ENCODE assay signal across 14 cellular contexts in the genomic region with DNA sequence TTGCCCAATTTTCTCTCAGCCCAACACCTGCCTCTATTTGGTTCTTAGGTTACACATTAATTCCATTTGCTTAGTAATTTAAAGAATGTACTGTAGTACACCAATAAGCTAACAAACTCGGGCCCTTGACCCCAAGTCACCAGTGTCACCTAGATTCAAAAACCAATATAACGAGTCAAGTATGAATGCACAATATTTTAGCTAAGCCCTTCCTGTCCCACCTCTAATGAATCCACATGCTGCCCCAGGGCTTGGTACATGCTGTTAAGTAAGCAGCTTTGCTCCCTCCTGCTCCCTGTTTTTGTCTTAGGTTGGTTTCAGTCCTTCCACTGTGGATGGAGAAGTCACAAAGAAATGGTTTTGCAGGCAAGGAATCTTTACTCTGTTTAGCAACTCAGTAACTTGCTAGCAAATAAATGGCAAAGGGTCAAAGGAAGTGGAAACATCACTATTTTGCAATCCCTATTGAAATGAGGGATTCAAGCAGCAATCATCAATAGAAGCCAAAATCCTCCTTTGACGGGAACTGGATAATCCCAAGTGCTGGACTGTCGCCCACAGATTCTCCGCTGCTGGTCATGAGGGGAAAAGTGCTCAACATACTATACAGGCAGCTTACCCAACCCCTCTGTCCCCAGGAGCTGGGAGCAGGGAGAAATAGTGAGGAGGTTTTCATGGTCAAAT.
"Had no signal": no experiment of that assay in that cellular context is flagged by ENCODE, and none has a peak within 500 bp of the region (broad histone marks: within the 10 kb centered on the region; RNA-seq: fewer than 3 reads in every experiment).

No MANE protein-coding gene starts in this region.

- H3K27me3 ChIP-seq: cardiac muscle cell, pancreas, thyroid gland, vagina had no signal

- H3K4me3 Mint-ChIP-seq: activated naive CD8-positive, alpha-beta T cell treated with anti-CD3 and anti-CD28 coated beads, Interleukin-2, amount 10 ng/mL, durations not matched to agents 7 days and 5 days; activated T-cell treated with anti-CD3 and anti-CD28 coated beads, Interleukin-2, amount 50 U/mL, for 72 hours; T-helper 17 cell had no signal

- H3K27ac Mint-ChIP-seq: activated naive CD8-positive, alpha-beta T cell treated with anti-CD3 and anti-CD28 coated beads, Interleukin-2, amount 10 ng/mL, durations not matched to agents 7 days and 5 days; activated T-cell treated with anti-CD3 and anti-CD28 coated beads, Interleukin-2, amount 50 U/mL, for 72 hours; T-helper 17 cell had no signal

- H3K36me3 Mint-ChIP-seq: activated naive CD8-positive, alpha-beta T cell treated with anti-CD3 and anti-CD28 coated beads, Interleukin-2, amount 10 ng/mL, durations not matched to agents 7 days and 5 days had no signal

- H3K27ac ChIP-seq: cardiac muscle cell, thyroid gland, vagina had no signal

- H3K36me3 ChIP-seq: cardiac muscle cell, pancreas, thyroid gland, vagina had no signal

- H3K9me3 ChIP-seq: pancreas, thyroid gland, vagina had no signal

- H3K4me3 ChIP-seq: cardiac muscle cell, pancreas, thyroid gland, vagina had no signal

- DNase-seq: activated CD4-positive, alpha-beta T cell treated with anti-CD3 and anti-CD28 coated beads, Interleukin-2, amount 50 U/mL, for 4 hours; activated naive CD8-positive, alpha-beta T cell treated with anti-CD3 and anti-CD28 coated beads, Interleukin-2, amount 10 ng/mL, durations not matched to agents 7 days and 5 days; activated T-cell treated with anti-CD3 and anti-CD28 coated beads, Interleukin-2, amount 50 U/mL, for 72 hours; aorta; foreskin melanocyte; head of caudate nucleus; left ventricle myocardium superior; mesendoderm; small intestine; T-helper 17 cell; thyroid gland had no signal

- H3K9me3 Mint-ChIP-seq: activated naive CD8-positive, alpha-beta T cell treated with anti-CD3 and anti-CD28 coated beads, Interleukin-2, amount 10 ng/mL, durations not matched to agents 7 days and 5 days; activated T-cell treated with anti-CD3 and anti-CD28 coated beads, Interleukin-2, amount 50 U/mL, for 72 hours had no signal
